10 cellular contexts compared by ENCODE assay signal in the genomic region with DNA sequence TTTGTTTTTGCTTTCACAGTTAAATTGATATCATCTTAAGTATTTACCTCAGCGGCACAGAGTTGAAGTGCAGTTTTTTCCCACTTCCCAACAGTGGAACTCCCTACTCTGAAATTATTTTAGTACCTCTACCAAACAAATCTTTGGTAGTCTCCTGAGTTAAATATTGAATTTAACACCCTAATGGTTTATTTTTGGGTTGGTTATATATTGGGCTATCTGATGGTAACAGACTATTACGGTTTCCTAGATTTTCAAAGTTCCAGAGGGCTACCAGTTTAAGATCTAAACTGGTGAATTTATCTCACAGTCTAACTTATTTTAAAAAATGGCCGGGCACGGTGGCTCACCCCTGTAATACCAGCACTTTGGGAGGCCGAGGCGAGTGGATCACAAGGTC. TPM values are rescaled to one million over a fixed set of nuclear protein-coding genes. Genes with fewer than 3 reads are reported as not detected.
DNase-seq lines count a peak whose midpoint lies in the region; TF ChIP-seq lines count a peak whose summit lies in the region.
"Had no signal": no experiment of that assay in that cellular context is flagged by ENCODE, and none has a peak within 500 bp of the region (broad histone marks: within the 10 kb centered on the region; RNA-seq: fewer than 3 reads in every experiment).

No MANE protein-coding gene starts in this region.

- H3K4me1 Mint-ChIP-seq in activated CD4-positive, alpha-beta T cell treated with anti-CD3 and anti-CD28 coated beads, Interleukin-2, amount 10 ng/mL, durations not matched to agents 7 days and 5 days: peaks cover 33% of the 10 kb centered on the region

- no peaks in the 10 kb centered on the region for H3K9me2 ChIP-seq in SU-DHL-6 (replicated peaks; ENCODE audit: insufficient read depth, low read length)

- H3K4me1 ChIP-seq in skeletal muscle satellite cell (ENCODE audit: control insufficient read depth, insufficient read depth, low read length): peaks cover 10% of the 10 kb centered on the region

- POLR2A ChIA-PET in activated CD4-positive, alpha-beta T cell treated with anti-CD3 and anti-CD28 coated beads, Interleukin-2, amount 10 ng/mL, durations not matched to agents 7 days and 5 days (lab: Charles Lee): no interaction called here

- H3K27ac Mint-ChIP-seq in activated CD4-positive, alpha-beta T cell treated with anti-CD3 and anti-CD28 coated beads, Interleukin-2, amount 10 ng/mL, durations not matched to agents 7 days and 5 days: no peak overlapping the region

- H3K4me3 ChIP-seq in SU-DHL-6 (ENCODE audit: insufficient read depth, low read length, poor library complexity, severe bottlenecking) (peak overlapping the region; percentile 89), fibroblast of mammary gland (ENCODE audit: control insufficient read depth, low read depth, low read length) (peak overlapping the region; percentile 97), skeletal muscle satellite cell (ENCODE audit: low read length) (peak overlapping the region; percentile 97), H7 (ENCODE audit: insufficient read depth, low read depth, low read length) (no peak overlapping the region)

- CTCF ChIA-PET in activated CD4-positive, alpha-beta T cell treated with anti-CD3 and anti-CD28 coated beads, Interleukin-2, amount 10 ng/mL, durations not matched to agents 7 days and 5 days (lab: Charles Lee): no interaction called here

- no peak overlapping the region for H3K9ac ChIP-seq in SU-DHL-6 (ENCODE audit: low read length)
- peak overlapping the region; percentile 93 for H3K9ac ChIP-seq in skeletal muscle satellite cell (ENCODE audit: low read depth, low read length)

- H3K9me3 ChIP-seq in SU-DHL-6 (ENCODE audit: insufficient read depth, low read length): no peaks in the 10 kb centered on the region
- no peaks in the 10 kb centered on the region for H3K9me3 ChIP-seq in skeletal muscle satellite cell (replicated peaks; ENCODE audit: low read length)

- DNase-seq in activated CD4-positive, alpha-beta T cell treated with anti-CD3 and anti-CD28 coated beads, Interleukin-2, amount 10 ng/mL, durations not matched to agents 7 days and 5 days: no peak
- DNase-seq in activated CD4-positive, alpha-beta T cell treated with anti-CD3 and anti-CD28 coated beads for 1 hour: no peak
- no peak for DNase-seq in fibroblast of mammary gland (ENCODE audit: low read depth)
- no peak for DNase-seq in NCI-H1105 treated with DMSO at 0.1 percent for 48 hours (lab: John Stamatoyannopoulos, UW)
- no peak for DNase-seq in NCI-H1048 (lab: John Stamatoyannopoulos, UW)
- DNase-seq in H7: no peak
- DNase-seq: aorta, head of caudate nucleus had no signal

- H4K20me1 ChIP-seq in SU-DHL-6 (ENCODE audit: low read depth, low read length): peaks cover 9% of the 10 kb centered on the region; the same call in 1 of the 2 replicates

- peak overlapping the region; percentile 90 for H3K4me3 Mint-ChIP-seq in activated CD4-positive, alpha-beta T cell treated with anti-CD3 and anti-CD28 coated beads, Interleukin-2, amount 10 ng/mL, durations not matched to agents 7 days and 5 days

- peaks cover 2% of the 10 kb centered on the region for H3K36me3 Mint-ChIP-seq in activated CD4-positive, alpha-beta T cell treated with anti-CD3 and anti-CD28 coated beads, Interleukin-2, amount 10 ng/mL, durations not matched to agents 7 days and 5 days (ENCODE audit: low read depth)

- no peak overlapping the region for H3K27ac ChIP-seq in SU-DHL-6 (ENCODE audit: low read depth, low read length)

- H3K27me3 Mint-ChIP-seq in activated CD4-positive, alpha-beta T cell treated with anti-CD3 and anti-CD28 coated beads, Interleukin-2, amount 10 ng/mL, durations not matched to agents 7 days and 5 days: peaks cover 25% of the 10 kb centered on the region

- H3K27me3 ChIP-seq in SU-DHL-6 (ENCODE audit: low read length) (no peaks in the 10 kb centered on the region), skeletal muscle satellite cell (ENCODE audit: control insufficient read depth, insufficient read depth, low read length) (no peaks in the 10 kb centered on the region), H7 (ENCODE audit: control insufficient read depth, insufficient read depth, low read length) (no peaks in the 10 kb centered on the region)

- no peak overlapping the region for H2AFZ ChIP-seq in SU-DHL-6 (ENCODE audit: low read depth, low read length, severe bottlenecking)

- H3K9me3 Mint-ChIP-seq in activated CD4-positive, alpha-beta T cell treated with anti-CD3 and anti-CD28 coated beads, Interleukin-2, amount 10 ng/mL, durations not matched to agents 7 days and 5 days: no peaks in the 10 kb centered on the region

- H3K79me2 ChIP-seq in SU-DHL-6 (ENCODE audit: insufficient read depth, low read length): peaks cover 23% of the 10 kb centered on the region

- TF ChIP-seq CTCF in SU-DHL-6 (IDR thresholded peaks at IDR 0.05; ENCODE audit: insufficient read depth, low read length, poor library complexity, severe bottlenecking) (no peak), fibroblast of mammary gland (conservative IDR thresholded peaks at IDR 0.05; ENCODE audit: control insufficient read depth, insufficient read depth, low read depth, low read length) (no peak)

- no peaks in the 10 kb centered on the region for H3K36me3 ChIP-seq in SU-DHL-6 (ENCODE audit: low read length)
- H3K36me3 ChIP-seq in skeletal muscle satellite cell (ENCODE audit: insufficient read depth, low read length): no peaks in the 10 kb centered on the region
- no peaks in the 10 kb centered on the region for H3K36me3 ChIP-seq in H7 (replicated peaks; ENCODE audit: control insufficient read depth, insufficient read depth, low read length)

- H3K4me2 ChIP-seq in SU-DHL-6 (ENCODE audit: low read depth, low read length, poor library complexity, severe bottlenecking) (peak overlapping the region; percentile 92), skeletal muscle satellite cell (ENCODE audit: low read length) (peak overlapping the region; percentile 87)

- H3F3A ChIP-seq in SU-DHL-6 (ENCODE audit: insufficient read depth): no peaks in the 10 kb centered on the region

RNA-seq across cellular contexts. Expression of gene ZNF277, which starts 1.3 kb away (rescaled TPM):
- 10 to 100 TPM; 21.2 to 21.5 TPM for total RNA-seq in activated CD4-positive, alpha-beta T cell treated with anti-CD3 and anti-CD28 coated beads, Interleukin-2, amount 10 ng/mL, durations not matched to agents 7 days and 5 days
- total RNA-seq in skeletal muscle satellite cell (2012; rRNA removed): 21.4 and 33.5 TPM in 2 replicates
- total RNA-seq in H7 (2014; rRNA removed; shearing (Covaris generic)): 29.8 and 43.3 TPM in 2 replicates

RNA-seq across cellular contexts. Expression of gene DOCK4, which starts 1.6 kb away (rescaled TPM):
- under 1 TPM; 0.12 to 0.25 TPM for total RNA-seq in activated CD4-positive, alpha-beta T cell treated with anti-CD3 and anti-CD28 coated beads, Interleukin-2, amount 10 ng/mL, durations not matched to agents 7 days and 5 days
- total RNA-seq in skeletal muscle satellite cell (2012; rRNA removed): 12.2 and 23.6 TPM in 2 replicates
- total RNA-seq in H7 (2014; rRNA removed; shearing (Covaris generic)): 16.1 and 18.2 TPM in 2 replicates

Comparison
In these comparisons a context has a peak if more than half of its experiments do, and no peak if none do; other contexts are left out.
1. RNA of gene DOCK4, which starts 1.6 kb away (total RNA-seq): 16.1 to 18.2 TPM in H7; 0.12 to 0.25 TPM in activated CD4-positive, alpha-beta T cell treated with anti-CD3 and anti-CD28 coated beads, Interleukin-2, amount 10 ng/mL, durations not matched to agents 7 days and 5 days; every median in the first group is over 10 times any median in the second.